ENCODE assay signal across 11 cellular contexts in genomic region chr10:48759113-48759901, GRCh38.
DNase-seq lines count a peak whose midpoint lies in the region; ATAC-seq lines count a peak whose summit lies in the region.
"Had no signal": no experiment of that assay in that cellular context is flagged by ENCODE, and none has a peak within 500 bp of the region (broad histone marks: within the 10 kb centered on the region; RNA-seq: fewer than 3 reads in every experiment).

No MANE protein-coding gene starts in this region.

- intact Hi-C loops in aorta (cut with DNase I), result no loop called here

- peak; percentile 25 for DNase-seq in ecto neural progenitor cell (ENCODE audit: low spot score)
- no peak for DNase-seq in GM03348 (ENCODE audit: low spot score)
- no peak for DNase-seq in aorta
- no peak for DNase-seq in activated effector memory CD4-positive, alpha-beta T cell treated with Interleukin-2 at 50 U/mL for 16 hours
- no peak for DNase-seq in SJCRH30
- DNase-seq: activated CD8-positive, alpha-beta memory T cell treated with anti-CD3 and anti-CD28 coated beads, Interleukin-2, amount 50 U/mL, for 4 hours; mammary epithelial cell; NCI-H2171 treated with DMSO at 0.1 percent for 48 hours had no signal

- ATAC-seq in GM18858 (IDR thresholded peaks at IDR 0.05; ENCODE audit: unreplicated experiment) (peak; percentile 75), GM21447 (IDR thresholded peaks at IDR 0.05; ENCODE audit: unreplicated experiment) (peak; percentile 91), HG03108 (IDR thresholded peaks at IDR 0.05; ENCODE audit: unreplicated experiment) (peak; percentile 91), aorta (ENCODE audit: low FRiP score) (no peak)

- H3K4me3 ChIP-seq in aorta (ENCODE audit: low read length in 2 of 2) (no peak overlapping the region), SJCRH30 (no peak overlapping the region)

- H3K27ac ChIP-seq in aorta (ENCODE audit: low read depth in 1 of 2, low read length in 2 of 2) (no peak overlapping the region), SJCRH30 (no peak overlapping the region)

- no peaks in the 10 kb centered on the region for H3K27me3 ChIP-seq in aorta (ENCODE audit: control insufficient read depth in 1 of 2, insufficient read depth in 2 of 2, low read length in 1 of 2)
- no peaks in the 10 kb centered on the region for H3K27me3 ChIP-seq in SJCRH30

- 96 to 99% methylated on average over 4 of the region's 4 CpGs for WGBS in aorta, 2 donors

- peaks cover 0 to 1% of the 10 kb centered on the region in 2 donors for H3K4me1 ChIP-seq in aorta (ENCODE audit: control insufficient read depth in 1 of 2, insufficient read depth in 2 of 2, low read length in 2 of 2)
- H3K4me1 ChIP-seq in SJCRH30, result no peaks in the 10 kb centered on the region

- H3K9me3 ChIP-seq in aorta (ENCODE audit: control insufficient read depth, low read length) (no peaks in the 10 kb centered on the region), SJCRH30 (replicated peaks) (no peaks in the 10 kb centered on the region)

- H3K36me3 ChIP-seq in aorta (ENCODE audit: control insufficient read depth in 1 of 2, insufficient read depth in 2 of 2, low read length in 1 of 2), result no peaks in the 10 kb centered on the region
- H3K36me3 ChIP-seq in SJCRH30, result no peaks in the 10 kb centered on the region
